Comparison of ENCODE assay signal across 1 cellular context in genomic region chr15:101583284-101583683, GRCh38.
TF ChIP-seq lines count a peak whose summit lies in the region.

No MANE protein-coding gene starts in this region.

TF ChIP-seq in HepG2, 621 proteins besides CTCF, POLR2A, EP300 and RAD21 (continued from another document):
- TF ChIP-seq ZNF414 (CRISPR knock-in tag; IDR thresholded peaks at IDR 0.05) (no peak), ZNF7 (CRISPR knock-in tag; IDR thresholded peaks at IDR 0.05) (0 out of 2 replicates have a peak, but pooled peaks have one; percentile 28), ZNF136 (CRISPR knock-in tag; IDR thresholded peaks at IDR 0.05; ENCODE audit: low read depth) (no peak)
